ENCODE assay signal across 10 cellular contexts in the genomic region with DNA sequence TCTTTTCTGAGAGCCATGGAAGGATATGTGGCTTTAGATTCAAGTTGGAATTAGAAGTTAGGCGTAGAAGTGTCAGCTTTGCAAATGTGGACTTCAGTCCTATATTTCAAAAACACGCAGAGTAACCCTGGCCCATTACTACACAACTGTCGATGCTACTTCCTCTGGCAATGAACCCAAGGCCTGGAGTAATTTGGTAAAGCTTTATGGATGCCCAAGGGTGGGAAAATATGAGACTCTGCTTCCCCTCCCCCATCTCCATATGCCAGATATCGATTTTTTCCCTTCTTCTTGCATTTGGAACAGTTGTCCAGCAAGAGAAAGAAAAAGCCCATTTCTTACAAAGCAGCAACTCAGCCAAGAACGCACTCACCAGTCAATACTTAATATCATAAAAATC. TPM values are rescaled to one million over a fixed set of nuclear protein-coding genes. Genes with fewer than 3 reads are reported as not detected.
DNase-seq lines count a peak whose midpoint lies in the region; ATAC-seq and TF ChIP-seq lines count a peak whose summit lies in the region.
"Had no signal": no experiment of that assay in that cellular context is flagged by ENCODE, and none has a peak within 500 bp of the region (broad histone marks: within the 10 kb centered on the region; RNA-seq: fewer than 3 reads in every experiment).

No MANE protein-coding gene starts in this region.

- no peaks in the 10 kb centered on the region for H3K9me3 Mint-ChIP-seq in CD8-positive, alpha-beta memory T cell
- no peaks in the 10 kb centered on the region for H3K9me3 Mint-ChIP-seq in chondrocyte (ENCODE audit: low read depth)

- TF ChIP-seq CTCF in chondrocyte (IDR thresholded peaks at IDR 0.05): no peak
- no peak for TF ChIP-seq CTCF in neutrophil (IDR thresholded peaks at IDR 0.05)
- TF ChIP-seq CTCF in BE2C (IDR thresholded peaks at IDR 0.05; ENCODE audit: low read depth, low read length): no peak

- CTCF ChIA-PET in CD8-positive, alpha-beta memory T cell (lab: Charles Lee): interaction anchor here (1.2 to 2.1 kb wide), 2 partner anchors 65 to 67 kb away, joined by 4 to 7 read pairs; no protein-coding TSS in a partner anchor

- H3K36me3 Mint-ChIP-seq in CD8-positive, alpha-beta memory T cell: peaks cover 0 to 10% (median 0%) of the 10 kb centered on the region in 3 donors
- H3K36me3 Mint-ChIP-seq in chondrocyte (ENCODE audit: low read depth): no peaks in the 10 kb centered on the region

- no peaks in the 10 kb centered on the region for H3K9me3 ChIP-seq in CD8-positive, alpha-beta memory T cell (ENCODE audit: low read length)
- H3K9me3 ChIP-seq in neutrophil (no peaks in the 10 kb centered on the region), BE2C (no peaks in the 10 kb centered on the region)

- ATAC-seq in HG02973 (IDR thresholded peaks at IDR 0.05; ENCODE audit: unreplicated experiment) (no peak), GM18909 (IDR thresholded peaks at IDR 0.05; ENCODE audit: poor library complexity, unreplicated experiment) (no peak)

- H3K27me3 Mint-ChIP-seq in CD8-positive, alpha-beta memory T cell: no peaks in the 10 kb centered on the region
- H3K27me3 Mint-ChIP-seq in chondrocyte (ENCODE audit: low read depth): no peaks in the 10 kb centered on the region

- no peaks in the 10 kb centered on the region for H3K36me3 ChIP-seq in CD8-positive, alpha-beta memory T cell (ENCODE audit: insufficient read depth, low read length)
- H3K36me3 ChIP-seq in neutrophil (no peaks in the 10 kb centered on the region), BE2C (no peaks in the 10 kb centered on the region)

- peak overlapping the region; percentile 77 for H3K27ac ChIP-seq in CD8-positive, alpha-beta memory T cell (ENCODE audit: low read depth, low read length)
- peak overlapping the region; percentile 94 for H3K27ac ChIP-seq in neutrophil

- POLR2A ChIA-PET in CD8-positive, alpha-beta memory T cell (lab: Charles Lee): no interaction called here

- peak overlapping the region in 2 of 7 donors; percentile 15 to 54 for H3K4me3 Mint-ChIP-seq in CD8-positive, alpha-beta memory T cell
- H3K4me3 Mint-ChIP-seq in chondrocyte (ENCODE audit: unreplicated experiment): no peak overlapping the region

- peak overlapping the region; percentile 24 to 95 (median 72) for H3K27ac Mint-ChIP-seq in CD8-positive, alpha-beta memory T cell
- H3K27ac Mint-ChIP-seq in chondrocyte (ENCODE audit: unreplicated experiment): peak overlapping the region; percentile 97

- no peak overlapping the region for H3K4me3 ChIP-seq in CD8-positive, alpha-beta memory T cell (ENCODE audit: low read length)
- H3K4me3 ChIP-seq in neutrophil (ENCODE audit: low read depth in 1 of 2, low read length in 1 of 2): no peak overlapping the region
- no peak overlapping the region for H3K4me3 ChIP-seq in BE2C (ENCODE audit: low read depth, low read length)

- no peaks in the 10 kb centered on the region for H3K27me3 ChIP-seq in CD8-positive, alpha-beta memory T cell (ENCODE audit: insufficient read depth, low read length, poor library complexity, severe bottlenecking)
- H3K27me3 ChIP-seq in neutrophil (no peaks in the 10 kb centered on the region), BE2C (no peaks in the 10 kb centered on the region)

- peaks cover 48% of the 10 kb centered on the region for H3K4me1 ChIP-seq in CD8-positive, alpha-beta memory T cell (ENCODE audit: insufficient read depth, low read length)
- peaks cover 52 to 57% of the 10 kb centered on the region in 2 experiments for H3K4me1 ChIP-seq in neutrophil (ENCODE audit: control insufficient read depth in 1 of 2, insufficient read depth in 1 of 2, low read depth in 1 of 2, low read length in 1 of 2)
- peaks cover 10% of the 10 kb centered on the region for H3K4me1 ChIP-seq in BE2C

- DNase-seq in CD8-positive, alpha-beta memory T cell: no peak
- DNase-seq in NCI-H2227 treated with DMSO at 0.1 percent for 48 hours (lab: John Stamatoyannopoulos, UW) (peak; percentile 28), chondrocyte (ENCODE audit: low spot score) (no peak), COLO829 (ENCODE audit: low spot score) (no peak), BE2C (no peak)
- DNase-seq: H7, T1000 had no signal

- H3K4me1 Mint-ChIP-seq in CD8-positive, alpha-beta memory T cell: peaks cover 45 to 63% (median 50%) of the 10 kb centered on the region in 3 donors
- peaks cover 52% of the 10 kb centered on the region for H3K4me1 Mint-ChIP-seq in chondrocyte (ENCODE audit: low read depth)

RNA-seq across cellular contexts. Expression of a gene that starts 2.9 kb away (rescaled TPM):
- 10 to 100 TPM; 47.1 to 51.5 TPM for total RNA-seq in CD8-positive, alpha-beta memory T cell
- 151 TPM for polyA plus RNA-seq in CD8-positive, alpha-beta memory T cell
- 139 to 189 TPM (median 186 TPM) in 3 replicates for total RNA-seq in chondrocyte
- 64.2 TPM for polyA plus RNA-seq in BE2C (2012; ENCODE audit: insufficient read depth, insufficient read length, low read depth)

RNA-seq across cellular contexts. Expression of a gene that starts 5.7 kb away (rescaled TPM):
- 10 to 100 TPM; 35.6 to 40.9 TPM for total RNA-seq in CD8-positive, alpha-beta memory T cell
- polyA plus RNA-seq in CD8-positive, alpha-beta memory T cell: 27.4 TPM
- total RNA-seq in chondrocyte: 30.3 to 37.2 TPM (median 30.6 TPM) in 3 replicates
- polyA plus RNA-seq in BE2C (2012; ENCODE audit: insufficient read depth, insufficient read length, low read depth): 36.7 TPM
